In genomic region chr19:13788991-13789390, GRCh38 we compare ENCODE assay signal across 9 cellular contexts. TPM values are rescaled to one million over a fixed set of nuclear protein-coding genes. Genes with fewer than 3 reads are reported as not detected.
DNase-seq lines count a peak whose midpoint lies in the region; ATAC-seq, FAIRE-seq and TF ChIP-seq lines count a peak whose summit lies in the region.
"Had no signal": no experiment of that assay in that cellular context is flagged by ENCODE, and none has a peak within 500 bp of the region (broad histone marks: within the 10 kb centered on the region; RNA-seq: fewer than 3 reads in every experiment).

No MANE protein-coding gene starts in this region.

- no peaks in the 10 kb centered on the region for H4K20me1 ChIP-seq in keratinocyte (ENCODE audit: control insufficient read depth, extremely low read depth, insufficient read depth, low read length)

- no peaks in the 10 kb centered on the region for H3K9me3 Mint-ChIP-seq in activated naive CD8-positive, alpha-beta T cell (ENCODE audit: low read depth)

- no peak for FAIRE-seq in keratinocyte (lab: Jason Lieb, UNC)

- no peaks in the 10 kb centered on the region for H3K79me2 ChIP-seq in keratinocyte (ENCODE audit: control insufficient read depth, insufficient read depth, low read length)

- H3K36me3 ChIP-seq in keratinocyte (ENCODE audit: control insufficient read depth in 2 of 2, extremely low read depth in 1 of 2, insufficient read depth in 2 of 2, low read length in 2 of 2) = no peaks in the 10 kb centered on the region
- H3K36me3 ChIP-seq in gastrocnemius medialis = no peaks in the 10 kb centered on the region

- H3K27ac Mint-ChIP-seq in activated naive CD8-positive, alpha-beta T cell = peak overlapping the region; percentile 78

- H3K27ac ChIP-seq in keratinocyte (ENCODE audit: control insufficient read depth, insufficient read depth, low read length) = no peak overlapping the region
- peak overlapping the region in 1 of 4 donors; percentile 36 for H3K27ac ChIP-seq in gastrocnemius medialis

- H3K4me1 Mint-ChIP-seq in activated naive CD8-positive, alpha-beta T cell (ENCODE audit: low read depth) = peaks cover 29% of the 10 kb centered on the region

- H3K27me3 ChIP-seq in keratinocyte (ENCODE audit: control insufficient read depth, extremely low read depth, insufficient read depth, low read length) = no peaks in the 10 kb centered on the region
- H3K27me3 ChIP-seq in gastrocnemius medialis = peaks cover 0 to 19% (median 8%) of the 10 kb centered on the region in 3 donors

- no peak overlapping the region for H3K4me2 ChIP-seq in keratinocyte (ENCODE audit: control insufficient read depth, extremely low read depth, insufficient read depth, low read depth, low read length)

- no peaks in the 10 kb centered on the region for H3K27me3 Mint-ChIP-seq in activated naive CD8-positive, alpha-beta T cell

- H3K4me3 ChIP-seq in keratinocyte (ENCODE audit: control insufficient read depth in 2 of 3, extremely low read depth in 1 of 3, insufficient read depth in 2 of 3, low read depth in 1 of 3, low read length in 3 of 3) (no peak overlapping the region), gastrocnemius medialis (no peak overlapping the region)

- no peaks in the 10 kb centered on the region for H3K9me3 ChIP-seq in keratinocyte (ENCODE audit: control insufficient read depth, low read depth, low read length)
- H3K9me3 ChIP-seq in gastrocnemius medialis = no peaks in the 10 kb centered on the region

- peak; percentile 61 to 62 for DNase-seq in AML-193 (lab: John Stamatoyannopoulos, UW)
- DNase-seq in KBM-7 = peak; percentile 80
- no peak for DNase-seq in keratinocyte (ENCODE audit: low read depth, low spot score)
- no peak for DNase-seq in gastrocnemius medialis
- DNase-seq in NCI-H2107 (lab: John Stamatoyannopoulos, UW) = no peak
- DNase-seq: NCI-H510A treated with DMSO at 0.1 percent for 48 hours had no signal

- H3K4me3 Mint-ChIP-seq in activated naive CD8-positive, alpha-beta T cell = peak overlapping the region; percentile 56

- ATAC-seq in HG02759 (IDR thresholded peaks at IDR 0.05; ENCODE audit: unreplicated experiment) (no peak), gastrocnemius medialis (no peak), HG02798 (IDR thresholded peaks at IDR 0.05; ENCODE audit: poor library complexity, unreplicated experiment) (no peak)

- intact Hi-C loops in gastrocnemius medialis (cut with DNase I; ENCODE audit: low total_unique reads) = no loop called here

- peak overlapping the region; percentile 51 for H2AFZ ChIP-seq in keratinocyte (ENCODE audit: control insufficient read depth, low read length)

- no peaks in the 10 kb centered on the region for H3K36me3 Mint-ChIP-seq in activated naive CD8-positive, alpha-beta T cell

- H3K9me1 ChIP-seq in keratinocyte (ENCODE audit: control insufficient read depth, extremely low read depth, insufficient read depth, low read length) = no peaks in the 10 kb centered on the region

- no peak for TF ChIP-seq POLR2A in gastrocnemius medialis (IDR thresholded peaks at IDR 0.05)

- dilution Hi-C loops in keratinocyte (cut with MboI; ENCODE audit: extremely low pct_ligation_motif_present, low sequenced_read_pairs) = no loop called here

- no peak overlapping the region for H3K9ac ChIP-seq in keratinocyte (ENCODE audit: control insufficient read depth, extremely low read depth, insufficient read depth, low read length)

- TF ChIP-seq CTCF in keratinocyte (optimal IDR thresholded peaks at IDR 0.05 in 1 of 3, IDR thresholded peaks at IDR 0.05 in 1 of 3, conservative IDR thresholded peaks at IDR 0.05 in 1 of 3; ENCODE audit: extremely low read depth in 1 of 3, insufficient read depth in 2 of 3, low read length in 3 of 3) (no peak), gastrocnemius medialis (IDR thresholded peaks at IDR 0.05 in 4 of 5, conservative IDR thresholded peaks at IDR 0.05 in 1 of 5) (no peak)

- in situ Hi-C loops in KBM-7 (cut with MboI; ENCODE audit: low pct_unique_long_range_greater_than_20kb, low sequenced_read_pairs) (loop anchor here (10.0 kb wide), 1 partner anchor 56 kb away; no protein-coding TSS in a partner anchor), gastrocnemius medialis (cut with MboI; ENCODE audit: low sequenced_read_pairs in 4 of 4) (loop anchor here in 3 of 4 donors (5.0 to 10.0 kb wide), 3 partner anchors 66 to 296 kb away; partner anchors contain the start of gene C19orf67 (in 1 of the 3))

- H3K4me1 ChIP-seq in keratinocyte (ENCODE audit: control insufficient read depth, extremely low read depth, insufficient read depth, low read length) (peaks cover 22% of the 10 kb centered on the region), gastrocnemius medialis (peaks cover 12 to 14% of the 10 kb centered on the region in 2 donors)

RNA-seq across cellular contexts. Expression of gene ZSWIM4, which starts 6.3 kb away (rescaled TPM):
- 0.71 to 1.1 TPM (median 1.00 TPM) in 3 replicates for polyA plus RNA-seq in keratinocyte
- 6.3 TPM for polyA plus RNA-seq in keratinocyte (2011; ENCODE audit: low read depth)
- 0.68 and 1.3 TPM in 2 replicates for polyA plus RNA-seq in keratinocyte (2011; cell fraction: cytosol; rRNA removed)
- 2.9 and 3.6 TPM in 2 replicates for polyA plus RNA-seq in keratinocyte (2011; cell fraction: nucleus; rRNA removed)
- 1.5 and 3.8 TPM in 2 replicates for polyA plus RNA-seq in keratinocyte (2012; ENCODE audit: low replicate concordance)
- polyA minus RNA-seq in keratinocyte = 2.1 to 3.7 TPM (median 3.1 TPM) in 3 replicates
- polyA minus RNA-seq in keratinocyte (2011; cell fraction: cytosol; rRNA and poly(A)+ RNA removed) = 6.3 TPM
- polyA minus RNA-seq in keratinocyte (2011; cell fraction: nucleus; rRNA and poly(A)+ RNA removed) = 5.3 and 7.0 TPM in 2 replicates
- total RNA-seq in gastrocnemius medialis = 1 to 10 TPM; 3.9 to 6.3 (median 5.0) TPM

RNA-seq across cellular contexts. Expression of gene C19orf53, which starts 14.7 kb away (rescaled TPM):
- 118 to 211 TPM (median 143 TPM) in 3 replicates for polyA plus RNA-seq in keratinocyte
- polyA plus RNA-seq in keratinocyte (2011; ENCODE audit: low read depth) = 76.7 TPM
- polyA plus RNA-seq in keratinocyte (2011; cell fraction: cytosol; rRNA removed) = 128 and 190 TPM in 2 replicates
- 44.4 and 51.0 TPM in 2 replicates for polyA plus RNA-seq in keratinocyte (2011; cell fraction: nucleus; rRNA removed)
- 165 and 197 TPM in 2 replicates for polyA plus RNA-seq in keratinocyte (2012; ENCODE audit: low replicate concordance)
- polyA minus RNA-seq in keratinocyte = 40.4 to 93.4 TPM (median 80.7 TPM) in 3 replicates
- polyA minus RNA-seq in keratinocyte (2011; cell fraction: cytosol; rRNA and poly(A)+ RNA removed) = 119 TPM
- 9.8 and 13.0 TPM in 2 replicates for polyA minus RNA-seq in keratinocyte (2011; cell fraction: nucleus; rRNA and poly(A)+ RNA removed)
- total RNA-seq in gastrocnemius medialis = 100 to 1,000 TPM; 158 to 283 (median 222) TPM

RNA-seq across cellular contexts. Expression of gene MRI1, which starts 24.7 kb away (rescaled TPM):
- 19.2 to 32.5 TPM (median 22.8 TPM) in 3 replicates for polyA plus RNA-seq in keratinocyte
- 5.5 TPM for polyA plus RNA-seq in keratinocyte (2011; ENCODE audit: low read depth)
- polyA plus RNA-seq in keratinocyte (2011; cell fraction: cytosol; rRNA removed) = 11.0 and 17.3 TPM in 2 replicates
- 58.8 and 76.3 TPM in 2 replicates for polyA plus RNA-seq in keratinocyte (2011; cell fraction: nucleus; rRNA removed)
- 16.2 and 17.1 TPM in 2 replicates for polyA plus RNA-seq in keratinocyte (2012; ENCODE audit: low replicate concordance)
- 17.9 to 25.2 TPM (median 20.5 TPM) in 3 replicates for polyA minus RNA-seq in keratinocyte
- polyA minus RNA-seq in keratinocyte (2011; cell fraction: cytosol; rRNA and poly(A)+ RNA removed) = 37.8 TPM
- 19.1 and 22.9 TPM in 2 replicates for polyA minus RNA-seq in keratinocyte (2011; cell fraction: nucleus; rRNA and poly(A)+ RNA removed)
- 10 to 100 TPM; 21.1 to 26.1 (median 23.4) TPM for total RNA-seq in gastrocnemius medialis

Comparison
In these comparisons a context has a peak if more than half of its experiments do, and no peak if none do; other contexts are left out.
1. DNase-seq: peak in AML-193 (2 of 2) and KBM-7 (single experiment); none in keratinocyte (single experiment), gastrocnemius medialis (0 of 2) and NCI-H2107 (single experiment).